Comparison of ENCODE assay signal across 8 cellular contexts in genomic region chr1:6783956-6784559, GRCh38. TPM values are rescaled to one million over a fixed set of nuclear protein-coding genes. Genes with fewer than 3 reads are reported as not detected.
DNase-seq lines count a peak whose midpoint lies in the region; ATAC-seq and TF ChIP-seq lines count a peak whose summit lies in the region.

No MANE protein-coding gene starts in this region.

- no peaks in the 10 kb centered on the region for H3K36me3 ChIP-seq in ACC112 (ENCODE audit: insufficient read depth, low read length)
- H3K36me3 ChIP-seq in MG63 = peaks cover 5% of the 10 kb centered on the region
- no peaks in the 10 kb centered on the region for H3K36me3 ChIP-seq in brain microvascular endothelial cell (replicated peaks)
- no peaks in the 10 kb centered on the region for H3K36me3 ChIP-seq in lower lobe of right lung

- no peaks in the 10 kb centered on the region for H3K9me3 Mint-ChIP-seq in type B pancreatic cell

- peak overlapping the region; percentile 98 for H3K27ac Mint-ChIP-seq in type B pancreatic cell

- ATAC-seq in GM19351 (IDR thresholded peaks at IDR 0.05; ENCODE audit: unreplicated experiment) (peak; percentile 1), lower lobe of right lung (peak in 1 of 2 donors; percentile 17), HG02588 (IDR thresholded peaks at IDR 0.05; ENCODE audit: unreplicated experiment) (no peak)

- peaks cover 13% of the 10 kb centered on the region for H3K36me3 Mint-ChIP-seq in type B pancreatic cell

- TF ChIP-seq CTCF in brain microvascular endothelial cell (IDR thresholded peaks at IDR 0.05; ENCODE audit: low read depth, low read length, missing control alignments) (no peak), lower lobe of right lung (IDR thresholded peaks at IDR 0.05) (no peak), type B pancreatic cell (conservative IDR thresholded peaks at IDR 0.05) (no peak), GM20000 (IDR thresholded peaks at IDR 0.05; ENCODE audit: extremely low read depth, missing control alignments) (no peak)

- H2AFZ ChIP-seq in ACC112 (ENCODE audit: low read length, unreplicated experiment) = peak overlapping the region; percentile 77

- H3K9me3 ChIP-seq in MG63 = no peaks in the 10 kb centered on the region
- H3K9me3 ChIP-seq in lower lobe of right lung = no peaks in the 10 kb centered on the region

- H3K27me3 Mint-ChIP-seq in type B pancreatic cell = no peaks in the 10 kb centered on the region

- H3K4me3 ChIP-seq in ACC112 (ENCODE audit: low read depth, low read length) (peak overlapping the region; percentile 85), MG63 (peak overlapping the region; percentile 82), brain microvascular endothelial cell (ENCODE audit: low read depth, low read length) (peak overlapping the region; percentile 67), lower lobe of right lung (peak overlapping the region; percentile 68)

- DNase-seq in MG63 (no peak), brain microvascular endothelial cell (no peak), lower lobe of right lung (no peak), type B pancreatic cell (ENCODE audit: extremely low spot score, unreplicated experiment) (no peak), GM20000 (ENCODE audit: low spot score) (no peak)

- H3K4me1 Mint-ChIP-seq in type B pancreatic cell (ENCODE audit: unreplicated experiment) = peaks cover 35% of the 10 kb centered on the region

- H3K27ac ChIP-seq in ACC112 (ENCODE audit: low read depth, low read length) (peak overlapping the region; percentile 93), brain microvascular endothelial cell (peak overlapping the region; percentile 97), lower lobe of right lung (peak overlapping the region; percentile 96)

- H3K27me3 ChIP-seq in ACC112 (ENCODE audit: insufficient read depth, low read length) (no peaks in the 10 kb centered on the region), MG63 (no peaks in the 10 kb centered on the region), brain microvascular endothelial cell (replicated peaks) (no peaks in the 10 kb centered on the region), lower lobe of right lung (ENCODE audit: low read depth) (no peaks in the 10 kb centered on the region)

- peak overlapping the region; percentile 91 for H3K4me3 Mint-ChIP-seq in type B pancreatic cell

- in situ Hi-C loops in brain microvascular endothelial cell (cut with HindIII; ENCODE audit: low pct_ligation_motif_present, low sequenced_read_pairs) = no loop called here

- H3K4me1 ChIP-seq in ACC112 (ENCODE audit: control insufficient read depth, insufficient read depth, low read length, unreplicated experiment) (peaks cover 12% of the 10 kb centered on the region), lower lobe of right lung (peaks cover 39% of the 10 kb centered on the region)

- peaks cover 32% of the 10 kb centered on the region for H3K79me2 ChIP-seq in ACC112 (ENCODE audit: control insufficient read depth, insufficient read depth, low read length, unreplicated experiment)

- intact Hi-C loops in lower lobe of right lung (cut with DNase I) = no loop called here

RNA-seq across cellular contexts. Expression of gene CAMTA1, which starts 1.2 kb away (rescaled TPM):
- total RNA-seq in MG63 (2014; rRNA removed; shearing (Covaris generic); ENCODE audit: low replicate concordance) = 103 and 212 TPM in 2 replicates
- total RNA-seq in lower lobe of right lung (47.9 TPM), type B pancreatic cell (ENCODE audit: low replicate concordance) (76.3 and 82.5 TPM in 2 replicates)
